8 cellular contexts compared by ENCODE assay signal in genomic region chr14:21092147-21093011, GRCh38. TPM values are rescaled to one million over a fixed set of nuclear protein-coding genes. Genes with fewer than 3 reads are reported as not detected.
DNase-seq lines count a peak whose midpoint lies in the region; ATAC-seq and TF ChIP-seq lines count a peak whose summit lies in the region.

No MANE protein-coding gene starts in this region.

- H3K9me3 Mint-ChIP-seq in CD4-positive, alpha-beta memory T cell = peaks cover 0 to 2% (median 0%) of the 10 kb centered on the region in 8 donors
- peaks cover 28% of the 10 kb centered on the region for H3K9me3 Mint-ChIP-seq in glutamatergic neuron (ENCODE audit: unreplicated experiment)

- no peaks in the 10 kb centered on the region for H3K27me3 ChIP-seq in CD4-positive, alpha-beta memory T cell (ENCODE audit: insufficient read depth, low read length)
- H3K27me3 ChIP-seq in SJSA1 (replicated peaks) = no peaks in the 10 kb centered on the region
- H3K27me3 ChIP-seq in uterus = no peaks in the 10 kb centered on the region

- ATAC-seq in GM19328 (IDR thresholded peaks at IDR 0.05; ENCODE audit: unreplicated experiment) = peak; percentile 93
- ATAC-seq in HG03457 (IDR thresholded peaks at IDR 0.05; ENCODE audit: unreplicated experiment) = peak; percentile 61

- peak overlapping the region in 6 of 7 donors; percentile 79 to 97 (median 94) for H3K27ac Mint-ChIP-seq in CD4-positive, alpha-beta memory T cell
- peak overlapping the region; percentile 75 for H3K27ac Mint-ChIP-seq in glutamatergic neuron (ENCODE audit: unreplicated experiment)

- POLR2A ChIA-PET in CD4-positive, alpha-beta memory T cell (lab: Charles Lee; ENCODE audit: partially characterized antibody) = interaction anchor here (1.0 to 5.3 kb wide), 6 partner anchors 8 to 80 kb away, joined by 3 to 82 read pairs (median 5); partner anchors contain the start of gene TMEM253

- CTCF ChIA-PET in CD4-positive, alpha-beta memory T cell (lab: Charles Lee; ENCODE audit: partially characterized antibody) = interaction anchor here (1.0 to 7.3 kb wide), 19 partner anchors 9 to 103 kb away, joined by 3 to 296 read pairs (median 11); partner anchors contain the start of genes ARHGEF40 and TMEM253

- peaks cover 20% of the 10 kb centered on the region for H3K4me1 ChIP-seq in CD4-positive, alpha-beta memory T cell (ENCODE audit: insufficient read depth, low read length)
- H3K4me1 ChIP-seq in SJSA1 (replicated peaks) (peaks cover 2% of the 10 kb centered on the region), uterus (peaks cover 0 to 3% of the 10 kb centered on the region in 2 donors)

- no peak overlapping the region for H3K4me3 ChIP-seq in CD4-positive, alpha-beta memory T cell (ENCODE audit: low read length in 2 of 2)
- no peak overlapping the region for H3K4me3 ChIP-seq in SJSA1
- no peak overlapping the region for H3K4me3 ChIP-seq in uterus

- peaks cover 0 to 3% of the 10 kb centered on the region in 2 donors for H3K36me3 Mint-ChIP-seq in CD4-positive, alpha-beta memory T cell
- no peaks in the 10 kb centered on the region for H3K36me3 Mint-ChIP-seq in glutamatergic neuron (ENCODE audit: unreplicated experiment)

- no peaks in the 10 kb centered on the region for H3K27me3 Mint-ChIP-seq in CD4-positive, alpha-beta memory T cell
- H3K27me3 Mint-ChIP-seq in glutamatergic neuron (ENCODE audit: unreplicated experiment) = peaks cover 36% of the 10 kb centered on the region

- peaks cover 17 to 50% (median 29%) of the 10 kb centered on the region in 4 donors for H3K4me1 Mint-ChIP-seq in CD4-positive, alpha-beta memory T cell
- peaks cover 50% of the 10 kb centered on the region for H3K4me1 Mint-ChIP-seq in glutamatergic neuron (ENCODE audit: low read depth, unreplicated experiment)

- peak overlapping the region in 2 of 8 donors; percentile 2 to 72 for H3K4me3 Mint-ChIP-seq in CD4-positive, alpha-beta memory T cell
- H3K4me3 Mint-ChIP-seq in glutamatergic neuron (ENCODE audit: unreplicated experiment) = peak overlapping the region; percentile 97

- TF ChIP-seq CTCF in glutamatergic neuron (IDR thresholded peaks at IDR 0.05; ENCODE audit: partially characterized antibody, unreplicated experiment) = peak; percentile 99
- peak; percentile 100 for TF ChIP-seq CTCF in uterus (IDR thresholded peaks at IDR 0.05)

- no peaks in the 10 kb centered on the region for H3K9me3 ChIP-seq in CD4-positive, alpha-beta memory T cell (ENCODE audit: control insufficient read depth in 1 of 2, low read length in 2 of 2)
- H3K9me3 ChIP-seq in SJSA1 (replicated peaks) = no peaks in the 10 kb centered on the region
- H3K9me3 ChIP-seq in uterus = no peaks in the 10 kb centered on the region

- intact Hi-C loops in CD4-positive, alpha-beta memory T cell (cut with micrococcal nuclease) = loop anchor here (1.0 to 2.0 kb wide), 4 partner anchors 12 to 78 kb away; partner anchors contain the start of gene NDRG2
- intact Hi-C loops in posterior vena cava (cut with DNase I) = loop anchor here in 1 of 2 donors (5.0 kb wide), 1 partner anchor 70 kb away; no protein-coding TSS in a partner anchor
- intact Hi-C loops in uterus (cut with DNase I; ENCODE audit: low total_unique reads) = no loop called here

- no peaks in the 10 kb centered on the region for H3K36me3 ChIP-seq in CD4-positive, alpha-beta memory T cell (ENCODE audit: insufficient read depth, low read length)
- H3K36me3 ChIP-seq in SJSA1 (peaks cover 45% of the 10 kb centered on the region), uterus (no peaks in the 10 kb centered on the region)

- peak; percentile 86 to 91 (median 90) for DNase-seq in CD4-positive, alpha-beta memory T cell
- DNase-seq in SJSA1 (ENCODE audit: low read depth in 1 of 2, low spot score in 2 of 2) (peak; percentile 44 to 74), glutamatergic neuron (peak; percentile 91), posterior vena cava (ENCODE audit: low spot score) (peak; percentile 97), uterus (peak; percentile 80 to 87)
- peak; percentile 79 to 94 (median 94) for DNase-seq in activated naive CD4-positive, alpha-beta T cell (lab: John Stamatoyannopoulos, UW)

- TF ChIP-seq POLR2A in uterus (IDR thresholded peaks at IDR 0.05) = peak in 1 of 2 donors; percentile 50

- peak overlapping the region; percentile 17 for H3K27ac ChIP-seq in CD4-positive, alpha-beta memory T cell (ENCODE audit: low read depth, low read length)
- H3K27ac ChIP-seq in SJSA1 = no peak overlapping the region
- H3K27ac ChIP-seq in uterus = peak overlapping the region; percentile 25 to 54

RNA-seq across cellular contexts. Expression of gene ZNF219, which starts 6.1 kb away (rescaled TPM):
- 1 to 10 TPM; 7.6 to 8.0 TPM for total RNA-seq in CD4-positive, alpha-beta memory T cell
- polyA plus RNA-seq in CD4-positive, alpha-beta memory T cell = 1 to 10 TPM in 1 of 2 donors, under 1 TPM in 1; 0.80 to 3.0 TPM
- 3.2 and 16.8 TPM in 2 replicates for total RNA-seq in SJSA1 (2014; rRNA removed; shearing (Covaris generic))
- 103 TPM for total RNA-seq in glutamatergic neuron (ENCODE audit: unreplicated experiment)
- 10 to 100 TPM; 27.0 to 37.6 TPM for total RNA-seq in posterior vena cava
- total RNA-seq in uterus = 10 to 100 TPM in 3 of 4 donors, 1 to 10 TPM in 1; 7.4 to 56.8 (median 15.9) TPM

RNA-seq across cellular contexts. Expression of gene TMEM253, which starts 8.5 kb away (rescaled TPM):
- not detected for total RNA-seq in CD4-positive, alpha-beta memory T cell
- not detected for polyA plus RNA-seq in CD4-positive, alpha-beta memory T cell
- not detected in 2 replicates for total RNA-seq in SJSA1 (2014; rRNA removed; shearing (Covaris generic))
- total RNA-seq in glutamatergic neuron (ENCODE audit: unreplicated experiment) = 0.64 TPM
- not detected for total RNA-seq in posterior vena cava
- under 1 TPM in 1 of 4 donors, not detected in 3; 0.85 TPM for total RNA-seq in uterus

RNA-seq across cellular contexts. Expression of gene ARHGEF40, which starts 22.3 kb away (rescaled TPM):
- total RNA-seq in CD4-positive, alpha-beta memory T cell = under 1 TPM; 0.42 to 0.49 TPM
- polyA plus RNA-seq in CD4-positive, alpha-beta memory T cell = under 1 TPM; 0.52 to 0.66 TPM
- 38.7 and 42.2 TPM in 2 replicates for total RNA-seq in SJSA1 (2014; rRNA removed; shearing (Covaris generic))
- total RNA-seq in glutamatergic neuron (ENCODE audit: unreplicated experiment) = 42.4 TPM
- total RNA-seq in posterior vena cava = 10 to 100 TPM; 41.4 to 48.6 TPM
- 100 to 1,000 TPM in 2 of 4 donors, 10 to 100 TPM in 2; 25.3 to 103 (median 66.9) TPM for total RNA-seq in uterus

RNA-seq across cellular contexts. Expression of gene RNASE8, which starts 34.8 kb away (rescaled TPM):
- total RNA-seq in CD4-positive, alpha-beta memory T cell = not detected
- polyA plus RNA-seq in CD4-positive, alpha-beta memory T cell = not detected
- not detected in 2 replicates for total RNA-seq in SJSA1 (2014; rRNA removed; shearing (Covaris generic))
- total RNA-seq in glutamatergic neuron (ENCODE audit: unreplicated experiment) = not detected
- not detected for total RNA-seq in posterior vena cava
- not detected for total RNA-seq in uterus

RNA-seq across cellular contexts. Expression of gene RNASE7, which starts 50.2 kb away (rescaled TPM):
- not detected for total RNA-seq in CD4-positive, alpha-beta memory T cell
- not detected for polyA plus RNA-seq in CD4-positive, alpha-beta memory T cell
- total RNA-seq in SJSA1 (2014; rRNA removed; shearing (Covaris generic)) = not detected in 2 replicates
- total RNA-seq in glutamatergic neuron (ENCODE audit: unreplicated experiment) = not detected
- total RNA-seq in posterior vena cava = not detected
- not detected for total RNA-seq in uterus

Comparison
In these comparisons a context has a peak if more than half of its experiments do, and no peak if none do; other contexts are left out.
1. RNA of gene ARHGEF40, which starts 22.3 kb away (total RNA-seq): 25.3 to 103 TPM in uterus, 41.4 to 48.6 TPM in posterior vena cava, 42.4 TPM in glutamatergic neuron (single experiment) and 38.7 to 42.2 TPM in SJSA1; 0.42 to 0.49 TPM in CD4-positive, alpha-beta memory T cell; every median in the first group is over 10 times any median in the second.
2. Peak in every context shown above with its lines, with median percentiles within 50 percentile points of each other: DNase-seq.